ENCODE assay signal across 8 cellular contexts in the genomic region with DNA sequence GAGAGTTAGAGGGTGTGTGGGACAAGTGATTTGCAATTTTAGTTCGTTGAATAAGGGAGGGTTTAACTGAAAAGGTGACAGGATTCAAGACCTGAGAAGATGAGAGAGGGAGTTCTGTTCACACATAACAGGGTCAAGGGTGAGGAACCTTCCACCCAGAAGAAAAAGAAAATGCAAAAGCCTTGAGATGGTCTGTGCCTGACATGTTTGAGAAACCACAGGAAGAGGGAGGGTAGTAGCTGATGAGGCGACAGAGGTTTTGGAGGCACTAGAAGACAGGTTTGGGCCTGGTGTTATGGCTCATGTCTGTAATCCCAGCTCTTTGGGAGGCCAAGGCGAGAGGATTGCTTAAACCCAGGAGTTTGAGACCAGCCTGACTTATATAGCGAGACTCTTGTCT. TPM values are rescaled to one million over a fixed set of nuclear protein-coding genes. Genes with fewer than 3 reads are reported as not detected.
A peak's percentile ranks its signal among the peaks of the same experiment; 100 is the strongest.
DNase-seq lines count a peak whose midpoint lies in the region; ATAC-seq, FAIRE-seq and TF ChIP-seq lines count a peak whose summit lies in the region.

No MANE protein-coding gene starts in this region.

- H3K27me3 ChIP-seq in OCI-LY3 (ENCODE audit: low read depth, low read length), result no peaks in the 10 kb centered on the region
- no peaks in the 10 kb centered on the region for H3K27me3 ChIP-seq in pancreas

- H3K4me1 ChIP-seq in OCI-LY3 (ENCODE audit: low read length), result peaks cover 20% of the 10 kb centered on the region
- H3K4me1 ChIP-seq in pancreas, result peaks cover 9 to 15% (median 9%) of the 10 kb centered on the region in 3 donors

- peak overlapping the region; percentile 43 for H3K27ac ChIP-seq in OCI-LY3 (ENCODE audit: low read length)
- peak overlapping the region; percentile 12 for H3K27ac ChIP-seq in cingulate gyrus (ENCODE audit: low read depth, low read length)
- peak overlapping the region in 3 of 4 donors; percentile 19 to 73 (median 59) for H3K27ac ChIP-seq in pancreas

- H3K9me3 ChIP-seq in OCI-LY3 (ENCODE audit: insufficient read depth, low read length) (no peaks in the 10 kb centered on the region), pancreas (no peaks in the 10 kb centered on the region)

- H3K4me3 ChIP-seq in OCI-LY3 (ENCODE audit: low read length), result peak overlapping the region; percentile 90
- peak overlapping the region in 2 of 4 donors; percentile 66 to 75 for H3K4me3 ChIP-seq in pancreas

- DNase-seq in GDM1 (lab: John Stamatoyannopoulos, UW), result peak; percentile 32
- DNase-seq in pancreas, result no peak
- DNase-seq in NCI-H774 (lab: John Stamatoyannopoulos, UW), result no peak
- no peak for DNase-seq in SHP77 treated with DMSO at 0.1 percent for 48 hours (lab: John Stamatoyannopoulos, UW)

- peak overlapping the region; percentile 93 for H2AFZ ChIP-seq in OCI-LY3 (ENCODE audit: low read depth, low read length)

- peak overlapping the region; percentile 81 for H3K4me2 ChIP-seq in OCI-LY3 (ENCODE audit: low read length)

- H3K79me2 ChIP-seq in OCI-LY3 (ENCODE audit: low read length), result no peaks in the 10 kb centered on the region

- H3K9ac ChIP-seq in OCI-LY3 (ENCODE audit: low read length), result peak overlapping the region; percentile 54

- ATAC-seq in pancreas (no peak), GM18909 (IDR thresholded peaks at IDR 0.05; ENCODE audit: poor library complexity, unreplicated experiment) (no peak), HG02798 (IDR thresholded peaks at IDR 0.05; ENCODE audit: poor library complexity, unreplicated experiment) (no peak)

- intact Hi-C loops in pancreas (cut with DNase I), result no loop called here

- WGBS in pancreas, 2 donors, result 92 to 94% methylated on average over 4 of the region's 4 CpGs

- H3K36me3 ChIP-seq in OCI-LY3 (replicated peaks; ENCODE audit: low read depth, low read length) (no peaks in the 10 kb centered on the region), pancreas (no peaks in the 10 kb centered on the region)

- FAIRE-seq in pancreas (lab: Jason Lieb, UNC), result no peak

- H4K20me1 ChIP-seq in OCI-LY3 (ENCODE audit: insufficient read depth, low read length), result no peaks in the 10 kb centered on the region

- TF ChIP-seq CTCF in OCI-LY3 (IDR thresholded peaks at IDR 0.05; ENCODE audit: low read depth, low read length) (no peak), pancreas (IDR thresholded peaks at IDR 0.05) (no peak)

RNA-seq across cellular contexts. Expression of a gene that starts 0.6 kb away (rescaled TPM):
- total RNA-seq in pancreas, result 10 to 100 TPM in 3 of 6 donors, 1 to 10 TPM in 3; 8.3 to 15.7 (median 10.0) TPM
- 10 to 100 TPM in 1 of 2 donors, 1 to 10 TPM in 1; 9.6 to 14.8 TPM for polyA plus RNA-seq in pancreas

RNA-seq across cellular contexts. Expression of a gene that starts 19.3 kb away (rescaled TPM):
- 10 to 100 TPM; 33.3 to 45.8 (median 40.4) TPM for total RNA-seq in pancreas
- polyA plus RNA-seq in pancreas, result 10 to 100 TPM; 50.0 to 53.6 TPM

RNA-seq across cellular contexts. Expression of a gene that starts 51.6 kb away (rescaled TPM):
- 10 to 100 TPM; 17.5 to 33.9 (median 23.8) TPM for total RNA-seq in pancreas
- 1 to 10 TPM; 4.2 to 6.9 TPM for polyA plus RNA-seq in pancreas
